In the genomic region with DNA sequence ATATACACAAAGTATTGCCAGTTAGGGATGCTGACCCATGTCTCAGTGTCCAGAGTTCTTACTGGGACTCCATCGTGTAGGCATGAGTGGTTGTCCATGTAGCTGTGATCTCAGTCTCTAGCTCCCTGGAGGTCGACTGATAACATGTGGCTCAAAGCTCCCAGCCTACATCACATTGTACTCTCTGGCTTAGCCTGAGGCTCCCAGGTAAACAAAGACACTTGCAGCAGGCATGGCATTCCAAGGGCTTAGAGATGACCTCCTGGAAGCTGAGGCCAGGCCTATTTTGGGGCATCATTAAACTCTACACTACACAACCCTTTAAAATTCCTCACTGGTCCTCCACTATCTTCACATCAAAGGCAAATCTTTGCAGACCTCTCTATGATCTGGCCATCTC, we compare ENCODE assay signal across 22 cellular contexts.
"Had no signal": no experiment of that assay in that cellular context is flagged by ENCODE, and none has a peak within 500 bp of the region (broad histone marks: within the 10 kb centered on the region; RNA-seq: fewer than 3 reads in every experiment).

No MANE protein-coding gene starts in this region.

- H3K27me3 Mint-ChIP-seq: dendritic cell treated with granulocyte-macrophage colony-stimulating factor and Interleukin-4, amounts not matched to agents 40 ng/mL and 50 ng/mL, for 4 days; effector memory CD8-positive, alpha-beta T cell had no signal

- H3K27ac ChIP-seq: colonic mucosa, coronary artery, dorsolateral prefrontal cortex, epithelial cell of prostate, esophagus muscularis mucosa, esophagus squamous epithelium, foreskin keratinocyte, gastrocnemius medialis, gastroesophageal sphincter had no signal

- H3K27me3 ChIP-seq: colonic mucosa, dorsolateral prefrontal cortex, esophagus muscularis mucosa, esophagus squamous epithelium, foreskin keratinocyte, gastrocnemius medialis, gastroesophageal sphincter had no signal

- H3K4me3 Mint-ChIP-seq: dendritic cell treated with granulocyte-macrophage colony-stimulating factor and Interleukin-4, amounts not matched to agents 40 ng/mL and 50 ng/mL, for 4 days; effector memory CD8-positive, alpha-beta T cell; endodermal cell had no signal

- H3K4me3 ChIP-seq: colonic mucosa, coronary artery, dorsolateral prefrontal cortex, esophagus muscularis mucosa, esophagus squamous epithelium, gastrocnemius medialis, gastroesophageal sphincter had no signal

- DNase-seq: colonic mucosa; cortex of kidney; dermis blood vessel endothelial cell; dorsolateral prefrontal cortex; effector CD4-positive, alpha-beta T cell; effector CD8-positive, alpha-beta T cell; effector memory CD4-positive, alpha-beta T cell; effector memory CD8-positive, alpha-beta T cell; endodermal cell; erythroblast; esophagus squamous epithelium; foreskin fibroblast; foreskin keratinocyte; foreskin melanocyte; gastrocnemius medialis; glutamatergic neuron; head of caudate nucleus had no signal

- H3K9me3 Mint-ChIP-seq: endodermal cell had no signal

- H3K4me1 ChIP-seq: colonic mucosa, esophagus muscularis mucosa, esophagus squamous epithelium, foreskin keratinocyte, gastrocnemius medialis, gastroesophageal sphincter had no signal

- H3K36me3 ChIP-seq: colonic mucosa, esophagus muscularis mucosa, esophagus squamous epithelium, gastrocnemius medialis, gastroesophageal sphincter had no signal

- H3K9me3 ChIP-seq: colonic mucosa, esophagus muscularis mucosa, esophagus squamous epithelium, gastrocnemius medialis, gastroesophageal sphincter had no signal

- H3K27ac Mint-ChIP-seq: dendritic cell treated with granulocyte-macrophage colony-stimulating factor and Interleukin-4, amounts not matched to agents 40 ng/mL and 50 ng/mL, for 4 days; effector memory CD8-positive, alpha-beta T cell; endodermal cell had no signal
